Comparison of ENCODE assay signal across 1 cellular context in genomic region chr1:167152192-167152876, GRCh38.
TF ChIP-seq lines count a peak whose summit lies in the region.

No MANE protein-coding gene starts in this region.

TF ChIP-seq in GM23338, 12 proteins besides CTCF, POLR2A, EP300 and RAD21 (continued from another document):
- TF ChIP-seq ZNF462 (CRISPR knock-in tag; IDR thresholded peaks at IDR 0.05): no peak
- no peak for TF ChIP-seq EZH2 (IDR thresholded peaks at IDR 0.05; ENCODE audit: low read depth, unreplicated experiment)
- TF ChIP-seq ZNF114 (CRISPR knock-in tag; IDR thresholded peaks at IDR 0.05): no peak
